Comparison of ENCODE assay signal across 35 cellular contexts in the genomic region with DNA sequence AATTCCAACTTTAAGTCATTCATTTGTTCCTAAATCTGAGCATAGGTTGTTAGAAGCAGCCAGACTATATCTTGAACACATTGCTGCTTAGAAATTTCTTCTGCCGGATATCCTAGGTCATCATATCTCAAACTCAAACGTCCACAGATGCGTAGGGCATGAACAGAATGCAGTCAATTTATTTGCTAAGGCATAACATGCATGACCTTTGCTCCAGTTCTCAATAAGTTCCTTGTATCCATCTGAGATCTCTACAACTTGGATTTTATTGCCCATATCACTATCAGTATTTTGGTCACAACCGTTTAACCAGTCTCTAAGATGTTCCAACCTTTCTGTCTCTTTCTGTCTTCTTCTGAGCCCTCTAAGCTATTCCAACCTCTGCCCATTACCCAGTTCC.
"Had no signal": no experiment of that assay in that cellular context is flagged by ENCODE, and none has a peak within 500 bp of the region (broad histone marks: within the 10 kb centered on the region; RNA-seq: fewer than 3 reads in every experiment).

No MANE protein-coding gene starts in this region.

- H3K36me3 Mint-ChIP-seq: activated CD4-positive, alpha-beta memory T cell treated with anti-CD3 and anti-CD28 coated beads for 36 hours; activated naive CD4-positive, alpha-beta T cell treated with anti-CD3 and anti-CD28 coated beads, Interleukin-2, amount 50 U/mL, for 72 hours; activated naive CD8-positive, alpha-beta T cell treated with anti-CD3 and anti-CD28 coated beads for 36 hours had no signal

- H3K9me3 ChIP-seq: adrenal gland, body of pancreas, breast epithelium had no signal

- H3K9me3 Mint-ChIP-seq: activated B cell treated with CpG ODN at 0.5 μM for 24 hours; activated CD4-positive, alpha-beta memory T cell treated with anti-CD3 and anti-CD28 coated beads for 36 hours; activated CD4-positive, alpha-beta T cell treated with anti-CD3 and anti-CD28 coated beads, Interleukin-2, amount 10 ng/mL, durations not matched to agents 24 days and 14 days; activated CD8-positive, alpha-beta T cell treated with anti-CD3 and anti-CD28 coated beads for 36 hours; activated naive CD4-positive, alpha-beta T cell treated with anti-CD3 and anti-CD28 coated beads for 36 hours; activated naive CD4-positive, alpha-beta T cell treated with anti-CD3 and anti-CD28 coated beads, Interleukin-2, amount 50 U/mL, for 72 hours; activated naive CD8-positive, alpha-beta T cell treated with anti-CD3 and anti-CD28 coated beads for 36 hours; activated T-cell treated with anti-CD3 and anti-CD28 coated beads, Interleukin-2, amount 50 U/mL, for 4 hours; activated T-cell treated with anti-CD3 and anti-CD28 coated beads, Interleukin-2, amount 50 U/mL, for 72 hours; activated T-helper 1 cell treated with anti-CD3 and anti-CD28 coated beads, Interleukin-12 subunit alpha, Interleukin-12 subunit beta, Interleukin-2, Interleukin-4 antibody, amounts not matched to agents 30 ng/mL and 10 ng/mL and 1 ng/mL, durations not matched to agents 14 hours and 24 hours and 36 hours; activated T-helper 17 cell treated with anti-CD3 and anti-CD28 coated beads, Interleukin-2, amount 50 U/mL, for 72 hours; T-helper 1 cell treated with Interleukin-12 subunit alpha and Interleukin-12 subunit beta and Interleukin-4 antibody, amounts not matched to agents 30 μg/mL and 1 μg/mL, for 36 hours; T-helper 2 cell treated with Interferon-gamma antibody and Interleukin-4, amounts not matched to agents 5 μg/mL and 100 μg/mL, for 36 hours had no signal

- H3K27ac Mint-ChIP-seq: activated B cell treated with CpG ODN at 0.5 μM for 24 hours; activated CD4-positive, alpha-beta memory T cell treated with anti-CD3 and anti-CD28 coated beads for 36 hours; activated CD4-positive, alpha-beta T cell treated with anti-CD3 and anti-CD28 coated beads, Interleukin-2, amount 10 ng/mL, durations not matched to agents 24 days and 14 days; activated CD8-positive, alpha-beta T cell treated with anti-CD3 and anti-CD28 coated beads for 36 hours; activated naive CD4-positive, alpha-beta T cell treated with anti-CD3 and anti-CD28 coated beads for 36 hours; activated naive CD4-positive, alpha-beta T cell treated with anti-CD3 and anti-CD28 coated beads, Interleukin-2, amount 50 U/mL, for 72 hours; activated naive CD8-positive, alpha-beta T cell treated with anti-CD3 and anti-CD28 coated beads for 36 hours; activated T-cell treated with anti-CD3 and anti-CD28 coated beads, Interleukin-2, amount 50 U/mL, for 72 hours; activated T-helper 1 cell treated with anti-CD3 and anti-CD28 coated beads, Interleukin-12 subunit alpha, Interleukin-12 subunit beta, Interleukin-2, Interleukin-4 antibody, amounts not matched to agents 30 ng/mL and 10 ng/mL and 1 ng/mL, durations not matched to agents 14 hours and 24 hours and 36 hours; activated T-helper 17 cell treated with anti-CD3 and anti-CD28 coated beads, Interleukin-2, amount 50 U/mL, for 72 hours; T-helper 1 cell treated with Interleukin-12 subunit alpha and Interleukin-12 subunit beta and Interleukin-4 antibody, amounts not matched to agents 30 μg/mL and 1 μg/mL, for 36 hours; T-helper 2 cell treated with Interferon-gamma antibody and Interleukin-4, amounts not matched to agents 5 μg/mL and 100 μg/mL, for 36 hours had no signal

- H3K27me3 Mint-ChIP-seq: activated B cell treated with CpG ODN at 0.5 μM for 24 hours; activated CD4-positive, alpha-beta T cell treated with anti-CD3 and anti-CD28 coated beads, Interleukin-2, amount 10 ng/mL, durations not matched to agents 24 days and 14 days; activated CD8-positive, alpha-beta T cell treated with anti-CD3 and anti-CD28 coated beads for 36 hours; activated naive CD8-positive, alpha-beta T cell treated with anti-CD3 and anti-CD28 coated beads for 36 hours had no signal

- H3K36me3 ChIP-seq: adrenal gland, brain microvascular endothelial cell, breast epithelium had no signal

- ATAC-seq: activated CD8-positive, alpha-beta T cell treated with anti-CD3 and anti-CD28 coated beads for 36 hours; activated naive CD4-positive, alpha-beta T cell treated with anti-CD3 and anti-CD28 coated beads, Interleukin-2, amount 50 U/mL, for 72 hours; activated T-cell treated with anti-CD3 and anti-CD28 coated beads, Interleukin-2, amount 50 U/mL, for 4 hours; activated T-cell treated with anti-CD3 and anti-CD28 coated beads, Interleukin-2, amount 50 U/mL, for 72 hours; activated T-helper 17 cell treated with anti-CD3 and anti-CD28 coated beads, Interleukin-2, amount 50 U/mL, for 72 hours; body of pancreas had no signal

- H3K4me3 Mint-ChIP-seq: activated B cell treated with CpG ODN at 0.5 μM for 24 hours; activated CD4-positive, alpha-beta memory T cell treated with anti-CD3 and anti-CD28 coated beads for 36 hours; activated CD4-positive, alpha-beta T cell treated with anti-CD3 and anti-CD28 coated beads, Interleukin-2, amount 10 ng/mL, durations not matched to agents 24 days and 14 days; activated CD8-positive, alpha-beta T cell treated with anti-CD3 and anti-CD28 coated beads for 36 hours; activated naive CD4-positive, alpha-beta T cell treated with anti-CD3 and anti-CD28 coated beads for 36 hours; activated naive CD8-positive, alpha-beta T cell treated with anti-CD3 and anti-CD28 coated beads for 36 hours; activated T-cell treated with anti-CD3 and anti-CD28 coated beads, Interleukin-2, amount 50 U/mL, for 4 hours; activated T-cell treated with anti-CD3 and anti-CD28 coated beads, Interleukin-2, amount 50 U/mL, for 72 hours; activated T-helper 1 cell treated with anti-CD3 and anti-CD28 coated beads, Interleukin-12 subunit alpha, Interleukin-12 subunit beta, Interleukin-2, Interleukin-4 antibody, amounts not matched to agents 30 ng/mL and 10 ng/mL and 1 ng/mL, durations not matched to agents 14 hours and 24 hours and 36 hours; activated T-helper 17 cell treated with anti-CD3 and anti-CD28 coated beads, Interleukin-2, amount 50 U/mL, for 72 hours; T-helper 1 cell treated with Interleukin-12 subunit alpha and Interleukin-12 subunit beta and Interleukin-4 antibody, amounts not matched to agents 30 μg/mL and 1 μg/mL, for 36 hours; T-helper 2 cell treated with Interferon-gamma antibody and Interleukin-4, amounts not matched to agents 5 μg/mL and 100 μg/mL, for 36 hours had no signal

- H3K27me3 ChIP-seq: adrenal gland, body of pancreas, brain microvascular endothelial cell, breast epithelium had no signal

- H3K4me3 ChIP-seq: adrenal gland, body of pancreas, breast epithelium had no signal

- H3K4me1 Mint-ChIP-seq: activated B cell treated with CpG ODN at 0.5 μM for 24 hours; activated CD4-positive, alpha-beta T cell treated with anti-CD3 and anti-CD28 coated beads, Interleukin-2, amount 10 ng/mL, durations not matched to agents 24 days and 14 days; activated naive CD8-positive, alpha-beta T cell treated with anti-CD3 and anti-CD28 coated beads for 36 hours; activated T-helper 17 cell treated with anti-CD3 and anti-CD28 coated beads, Interleukin-2, amount 50 U/mL, for 72 hours had no signal

- H3K4me1 ChIP-seq: adrenal gland, body of pancreas, breast epithelium had no signal

- H3K27ac ChIP-seq: adrenal gland, body of pancreas, brain microvascular endothelial cell, breast epithelium, VCaP had no signal

- DNase-seq: activated B cell treated with CpG ODN at 0.5 μM for 24 hours; activated CD4-positive, alpha-beta memory T cell treated with anti-CD3 and anti-CD28 coated beads for 36 hours; activated CD4-positive, alpha-beta T cell treated with anti-CD3 and anti-CD28 coated beads for 4 hours; activated CD4-positive, alpha-beta T cell treated with anti-CD3 and anti-CD28 coated beads, Interleukin-2, amount 10 ng/mL, durations not matched to agents 24 days and 14 days; activated CD4-positive, alpha-beta T cell treated with anti-CD3 and anti-CD28 coated beads, Interleukin-2, amount 50 U/mL, for 1 hour; activated CD4-positive, alpha-beta T cell treated with anti-CD3 and anti-CD28 coated beads, Interleukin-2, amount 50 U/mL, for 4 hours; activated CD4-positive, CD25-positive, alpha-beta regulatory T cell treated with anti-CD3 and anti-CD28 coated beads, Interleukin-2, amount 50 U/mL, for 72 hours; activated CD8-positive, alpha-beta memory T cell treated with anti-CD3 and anti-CD28 coated beads, Interleukin-2, amount 50 U/mL, for 4 hours; activated CD8-positive, alpha-beta T cell treated with anti-CD3 and anti-CD28 coated beads for 36 hours; activated effector memory CD4-positive, alpha-beta T cell treated with anti-CD3 and anti-CD28 coated beads, Interleukin-2, amount 50 U/mL, for 16 hours; activated gamma-delta T cell treated with Interleukin-2 at 50 U/mL for 16 hours; activated naive CD4-positive, alpha-beta T cell; activated naive CD4-positive, alpha-beta T cell treated with anti-CD3 and anti-CD28 coated beads for 36 hours; activated naive CD4-positive, alpha-beta T cell treated with anti-CD3 and anti-CD28 coated beads, Interleukin-2, amount 50 U/mL, for 16 hours; activated naive CD8-positive, alpha-beta T cell treated with anti-CD3 and anti-CD28 coated beads for 36 hours; activated T-cell treated with anti-CD3 and anti-CD28 coated beads for 4 hours; activated T-cell treated with anti-CD3 and anti-CD28 coated beads, Interleukin-2, amount 50 U/mL, for 1 hour; activated T-cell treated with anti-CD3 and anti-CD28 coated beads, Interleukin-2, amount 50 U/mL, for 4 hours; activated T-cell treated with anti-CD3 and anti-CD28 coated beads, Interleukin-2, amount 50 U/mL, for 72 hours; adrenal gland; amniotic stem cell; aorta; body of pancreas; brain microvascular endothelial cell; central memory CD4-positive, alpha-beta T cell; T-helper 1 cell; T-helper 2 cell; T-helper 9 cell had no signal
